Comparison of ENCODE assay signal across 16 cellular contexts in genomic region chr3:149122716-149123578, GRCh38. TPM values are rescaled to one million over a fixed set of nuclear protein-coding genes. Genes with fewer than 3 reads are reported as not detected.
DNase-seq lines count a peak whose midpoint lies in the region; ATAC-seq and TF ChIP-seq lines count a peak whose summit lies in the region.
"Had no signal": no experiment of that assay in that cellular context is flagged by ENCODE, and none has a peak within 500 bp of the region (broad histone marks: within the 10 kb centered on the region; RNA-seq: fewer than 3 reads in every experiment).

No MANE protein-coding gene starts in this region.

- peaks cover under 1% of the 10 kb centered on the region; the same call in 1 of the 2 replicates for H3K27me3 Mint-ChIP-seq in WTC11 (ENCODE audit: low read depth)
- H3K27me3 Mint-ChIP-seq in activated CD4-positive, alpha-beta T cell treated with anti-CD3 and anti-CD28 coated beads, Interleukin-2, amount 10 ng/mL, durations not matched to agents 7 days and 5 days, result peaks cover 20% of the 10 kb centered on the region

- H3K9me3 ChIP-seq in right lobe of liver, result no peaks in the 10 kb centered on the region
- H3K9me3 ChIP-seq: BLaER1 had no signal

- no peaks in the 10 kb centered on the region for H3K27me3 ChIP-seq in right lobe of liver
- H3K27me3 ChIP-seq: BLaER1 had no signal

- 0 out of 2 replicates have a peak overlapping the region, but pooled peaks have one; percentile 3 for H3K27ac Mint-ChIP-seq in WTC11
- H3K27ac Mint-ChIP-seq in activated CD4-positive, alpha-beta T cell treated with anti-CD3 and anti-CD28 coated beads, Interleukin-2, amount 10 ng/mL, durations not matched to agents 7 days and 5 days, result no peak overlapping the region
- H3K27ac Mint-ChIP-seq: HFFc6 had no signal

- no peaks in the 10 kb centered on the region for H3K36me3 Mint-ChIP-seq in WTC11
- H3K36me3 Mint-ChIP-seq in activated CD4-positive, alpha-beta T cell treated with anti-CD3 and anti-CD28 coated beads, Interleukin-2, amount 10 ng/mL, durations not matched to agents 7 days and 5 days (ENCODE audit: low read depth), result no peaks in the 10 kb centered on the region

- CTCF ChIA-PET in WTC11 (lab: Charles Lee), result interaction anchor here (1.1 to 1.3 kb wide), 2 partner anchors 168 to 220 kb away, joined by 3 to 9 read pairs; no protein-coding TSS in a partner anchor
- CTCF ChIA-PET in activated CD4-positive, alpha-beta T cell treated with anti-CD3 and anti-CD28 coated beads, Interleukin-2, amount 10 ng/mL, durations not matched to agents 7 days and 5 days (lab: Charles Lee), result no interaction called here

- in situ Hi-C loops in GM13976 (cut with MboI; ENCODE audit: low sequenced_read_pairs, unreplicated experiment), result loop anchor here (25.0 kb wide), 1 partner anchor 364 kb away; no protein-coding TSS in a partner anchor

- ATAC-seq in WTC11, result no peak
- ATAC-seq in right lobe of liver, result peak in 3 of 4 donors; percentile 43 to 57 (median 53)
- no peak for ATAC-seq in HG03378 (IDR thresholded peaks at IDR 0.05; ENCODE audit: unreplicated experiment)

- no peak for TF ChIP-seq CTCF in WTC11 (IDR thresholded peaks at IDR 0.05)
- TF ChIP-seq CTCF in right lobe of liver (IDR thresholded peaks at IDR 0.05), result no peak
- TF ChIP-seq CTCF in GM13976 (IDR thresholded peaks at IDR 0.05; ENCODE audit: borderline replicate concordance, control extremely low read depth, extremely low read depth, insufficient read depth, missing control alignments), result no peak

- no peak overlapping the region for H3K4me3 Mint-ChIP-seq in WTC11
- H3K4me3 Mint-ChIP-seq in activated CD4-positive, alpha-beta T cell treated with anti-CD3 and anti-CD28 coated beads, Interleukin-2, amount 10 ng/mL, durations not matched to agents 7 days and 5 days, result no peak overlapping the region
- H3K4me3 Mint-ChIP-seq: HFFc6 had no signal

- no peaks in the 10 kb centered on the region for H3K36me3 ChIP-seq in right lobe of liver
- H3K36me3 ChIP-seq: BLaER1 had no signal

- H3K9me3 Mint-ChIP-seq in WTC11, result no peaks in the 10 kb centered on the region
- no peaks in the 10 kb centered on the region for H3K9me3 Mint-ChIP-seq in activated CD4-positive, alpha-beta T cell treated with anti-CD3 and anti-CD28 coated beads, Interleukin-2, amount 10 ng/mL, durations not matched to agents 7 days and 5 days
- H3K9me3 Mint-ChIP-seq: HFFc6 had no signal

- intact Hi-C loops in right lobe of liver (cut with DNase I), result no loop called here

- H3K4me1 Mint-ChIP-seq in WTC11, result peaks cover 4% of the 10 kb centered on the region; the same call in 1 of the 2 replicates
- peaks cover 3% of the 10 kb centered on the region for H3K4me1 Mint-ChIP-seq in activated CD4-positive, alpha-beta T cell treated with anti-CD3 and anti-CD28 coated beads, Interleukin-2, amount 10 ng/mL, durations not matched to agents 7 days and 5 days

- WGBS in right lobe of liver (ENCODE audit: insufficient coverage, low coverage, low lambda C conversion rate, missing lambda C conversion rate), result 22% methylated on average over 4 of the region's 4 CpGs

- POLR2A ChIA-PET in WTC11 (lab: Charles Lee), result no interaction called here
- POLR2A ChIA-PET in activated CD4-positive, alpha-beta T cell treated with anti-CD3 and anti-CD28 coated beads, Interleukin-2, amount 10 ng/mL, durations not matched to agents 7 days and 5 days (lab: Charles Lee), result no interaction called here

- TF ChIP-seq POLR2A in right lobe of liver (IDR thresholded peaks at IDR 0.05), result no peak

- H3K27ac ChIP-seq in right lobe of liver, result peak overlapping the region in 2 of 3 donors; percentile 44 to 52
- H3K27ac ChIP-seq: BLaER1 had no signal

- DNase-seq in EH (ENCODE audit: low read depth) (peak; percentile 17), WTC11 (ENCODE audit: low spot score) (no peak), fibroblast of peridontal ligament (ENCODE audit: extremely low read depth) (peak; percentile 47), right lobe of liver (no peak), GM13976 (ENCODE audit: low spot score) (no peak), GDM1 (lab: John Stamatoyannopoulos, UW) (no peak)
- no peak for DNase-seq in activated CD4-positive, alpha-beta T cell treated with anti-CD3 and anti-CD28 coated beads, Interleukin-2, amount 10 ng/mL, durations not matched to agents 7 days and 5 days
- DNase-seq: DMS153, HFFc6, NCI-H1417, NCI-H2029, NCI-H2171 treated with DMSO at 0.1 percent for 48 hours, NCI-H510A treated with DMSO at 0.1 percent for 48 hours, RPMI8226 had no signal

- peaks cover 0 to 7% (median 3%) of the 10 kb centered on the region in 4 donors for H3K4me1 ChIP-seq in right lobe of liver
- H3K4me1 ChIP-seq: BLaER1 had no signal

- H3K4me3 ChIP-seq in right lobe of liver, result no peak overlapping the region
- H3K4me3 ChIP-seq: BLaER1 had no signal

TF ChIP-seq in WTC11, 78 proteins besides CTCF, POLR2A, EP300 and RAD21 (continues in another document):
- TF ChIP-seq HMGA2 (CRISPR knock-in tag; IDR thresholded peaks at IDR 0.05) (no peak), IRF1 (CRISPR knock-in tag; IDR thresholded peaks at IDR 0.05) (no peak), NFE2L1 (CRISPR knock-in tag; IDR thresholded peaks at IDR 0.05) (no peak), ZNF423 (CRISPR knock-in tag; IDR thresholded peaks at IDR 0.05) (no peak), E2F5 (CRISPR knock-in tag; IDR thresholded peaks at IDR 0.05) (no peak), NR2C2 (CRISPR knock-in tag; IDR thresholded peaks at IDR 0.05) (no peak), FOXK1 (CRISPR knock-in tag; IDR thresholded peaks at IDR 0.05) (no peak), JUN (CRISPR knock-in tag; IDR thresholded peaks at IDR 0.05) (no peak), ELF4 (CRISPR knock-in tag; IDR thresholded peaks at IDR 0.05; ENCODE audit: low read depth) (no peak)
- TF ChIP-seq, protein P1, sequence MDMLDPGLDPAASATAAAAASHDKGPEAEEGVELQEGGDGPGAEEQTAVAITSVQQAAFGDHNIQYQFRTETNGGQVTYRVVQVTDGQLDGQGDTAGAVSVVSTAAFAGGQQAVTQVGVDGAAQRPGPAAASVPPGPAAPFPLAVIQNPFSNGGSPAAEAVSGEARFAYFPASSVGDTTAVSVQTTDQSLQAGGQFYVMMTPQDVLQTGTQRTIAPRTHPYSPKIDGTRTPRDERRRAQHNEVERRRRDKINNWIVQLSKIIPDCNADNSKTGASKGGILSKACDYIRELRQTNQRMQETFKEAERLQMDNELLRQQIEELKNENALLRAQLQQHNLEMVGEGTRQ (CRISPR knock-in tag; IDR thresholded peaks at IDR 0.05), result no peak
- TF ChIP-seq, protein P2, sequence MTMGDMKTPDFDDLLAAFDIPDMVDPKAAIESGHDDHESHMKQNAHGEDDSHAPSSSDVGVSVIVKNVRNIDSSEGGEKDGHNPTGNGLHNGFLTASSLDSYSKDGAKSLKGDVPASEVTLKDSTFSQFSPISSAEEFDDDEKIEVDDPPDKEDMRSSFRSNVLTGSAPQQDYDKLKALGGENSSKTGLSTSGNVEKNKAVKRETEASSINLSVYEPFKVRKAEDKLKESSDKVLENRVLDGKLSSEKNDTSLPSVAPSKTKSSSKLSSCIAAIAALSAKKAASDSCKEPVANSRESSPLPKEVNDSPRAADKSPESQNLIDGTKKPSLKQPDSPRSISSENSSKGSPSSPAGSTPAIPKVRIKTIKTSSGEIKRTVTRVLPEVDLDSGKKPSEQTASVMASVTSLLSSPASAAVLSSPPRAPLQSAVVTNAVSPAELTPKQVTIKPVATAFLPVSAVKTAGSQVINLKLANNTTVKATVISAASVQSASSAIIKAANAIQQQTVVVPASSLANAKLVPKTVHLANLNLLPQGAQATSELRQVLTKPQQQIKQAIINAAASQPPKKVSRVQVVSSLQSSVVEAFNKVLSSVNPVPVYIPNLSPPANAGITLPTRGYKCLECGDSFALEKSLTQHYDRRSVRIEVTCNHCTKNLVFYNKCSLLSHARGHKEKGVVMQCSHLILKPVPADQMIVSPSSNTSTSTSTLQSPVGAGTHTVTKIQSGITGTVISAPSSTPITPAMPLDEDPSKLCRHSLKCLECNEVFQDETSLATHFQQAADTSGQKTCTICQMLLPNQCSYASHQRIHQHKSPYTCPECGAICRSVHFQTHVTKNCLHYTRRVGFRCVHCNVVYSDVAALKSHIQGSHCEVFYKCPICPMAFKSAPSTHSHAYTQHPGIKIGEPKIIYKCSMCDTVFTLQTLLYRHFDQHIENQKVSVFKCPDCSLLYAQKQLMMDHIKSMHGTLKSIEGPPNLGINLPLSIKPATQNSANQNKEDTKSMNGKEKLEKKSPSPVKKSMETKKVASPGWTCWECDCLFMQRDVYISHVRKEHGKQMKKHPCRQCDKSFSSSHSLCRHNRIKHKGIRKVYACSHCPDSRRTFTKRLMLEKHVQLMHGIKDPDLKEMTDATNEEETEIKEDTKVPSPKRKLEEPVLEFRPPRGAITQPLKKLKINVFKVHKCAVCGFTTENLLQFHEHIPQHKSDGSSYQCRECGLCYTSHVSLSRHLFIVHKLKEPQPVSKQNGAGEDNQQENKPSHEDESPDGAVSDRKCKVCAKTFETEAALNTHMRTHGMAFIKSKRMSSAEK (CRISPR knock-in tag; IDR thresholded peaks at IDR 0.05; ENCODE audit: borderline replicate concordance), result no peak
- TF ChIP-seq, protein P3, sequence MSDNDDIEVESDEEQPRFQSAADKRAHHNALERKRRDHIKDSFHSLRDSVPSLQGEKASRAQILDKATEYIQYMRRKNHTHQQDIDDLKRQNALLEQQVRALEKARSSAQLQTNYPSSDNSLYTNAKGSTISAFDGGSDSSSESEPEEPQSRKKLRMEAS (CRISPR knock-in tag; IDR thresholded peaks at IDR 0.05), result no peak

RNA-seq across cellular contexts. Expression of gene HPS3, which starts 6.5 kb away (rescaled TPM):
- 51.3 to 59.6 TPM (median 58.7 TPM) in 3 replicates for total RNA-seq in WTC11 (2021)
- total RNA-seq in right lobe of liver, result 1 to 10 TPM; 4.2 to 8.5 (median 6.3) TPM
- 10 to 100 TPM; 24.8 to 29.4 TPM for total RNA-seq in activated CD4-positive, alpha-beta T cell treated with anti-CD3 and anti-CD28 coated beads, Interleukin-2, amount 10 ng/mL, durations not matched to agents 7 days and 5 days

RNA-seq across cellular contexts. Expression of gene HLTF, which starts 36.6 kb away (rescaled TPM):
- total RNA-seq in WTC11 (2021), result 62.4 to 84.0 TPM (median 73.8 TPM) in 3 replicates
- 10 to 100 TPM; 10.5 to 14.6 (median 12.3) TPM for total RNA-seq in right lobe of liver
- total RNA-seq in activated CD4-positive, alpha-beta T cell treated with anti-CD3 and anti-CD28 coated beads, Interleukin-2, amount 10 ng/mL, durations not matched to agents 7 days and 5 days, result 10 to 100 TPM; 18.7 to 20.4 TPM

Comparison
In these comparisons a context has a peak if more than half of its experiments do, and no peak if none do; other contexts are left out.
1. DNase-seq: peak in EH (single experiment) and fibroblast of peridontal ligament (single experiment); none in WTC11 (single experiment), right lobe of liver (0 of 3), activated CD4-positive, alpha-beta T cell treated with anti-CD3 and anti-CD28 coated beads, Interleukin-2, amount 10 ng/mL, durations not matched to agents 7 days and 5 days (single experiment), GM13976 (single experiment) and GDM1 (single experiment).
2. ATAC-seq: peak in right lobe of liver (3 of 4); none in WTC11 (single experiment) and HG03378 (single experiment).